8 cellular contexts compared by ENCODE assay signal in genomic region chr20:57092112-57092899, GRCh38.
DNase-seq lines count a peak whose midpoint lies in the region; ATAC-seq and TF ChIP-seq lines count a peak whose summit lies in the region.

No MANE protein-coding gene starts in this region.

- peak; percentile 84 for TF ChIP-seq CTCF in HFF-Myc (IDR thresholded peaks at IDR 0.05; ENCODE audit: low read depth, low read length, missing control alignments)
- TF ChIP-seq CTCF in tibial nerve (IDR thresholded peaks at IDR 0.05), result peak; percentile 62 to 95 (median 83)

- TF ChIP-seq POLR2A in tibial nerve (IDR thresholded peaks at IDR 0.05), result no peak

- peak overlapping the region in 2 of 4 donors; percentile 52 to 61 for H3K27ac ChIP-seq in tibial nerve

- peaks cover 2 to 24% (median 15%) of the 10 kb centered on the region in 4 donors for H3K4me1 Mint-ChIP-seq in naive thymus-derived CD8-positive, alpha-beta T cell

- peak; percentile 55 for DNase-seq in DMS79 (lab: John Stamatoyannopoulos, UW)
- DNase-seq in HFF-Myc (ENCODE audit: extremely low read depth, low read depth), result no peak
- peak; percentile 86 for DNase-seq in NCI-H82 (lab: John Stamatoyannopoulos, UW)
- DNase-seq in activated CD8-positive, alpha-beta memory T cell treated with anti-CD3 and anti-CD28 coated beads for 24 hours, result peak; percentile 81
- DNase-seq in naive thymus-derived CD8-positive, alpha-beta T cell, result peak; percentile 25 to 74 (median 46)
- peak; percentile 33 to 39 for DNase-seq in tibial nerve (ENCODE audit: low spot score in 2 of 2)
- DNase-seq in cortex of kidney (lab: John Stamatoyannopoulos, UW), result no peak

- 11 to 12% methylated on average over 27 of the region's 34 CpGs for WGBS in tibial nerve, 2 donors

- H3K4me3 ChIP-seq in HFF-Myc (replicated peaks; ENCODE audit: low read depth, low read length) (no peak overlapping the region), tibial nerve (peak overlapping the region in 1 of 4 donors; percentile 20)

- H3K27me3 ChIP-seq in tibial nerve, result no peaks in the 10 kb centered on the region

- H3K36me3 ChIP-seq in tibial nerve, result no peaks in the 10 kb centered on the region

- peak overlapping the region in 5 of 10 donors; percentile 12 to 57 (median 52) for H3K27ac Mint-ChIP-seq in naive thymus-derived CD8-positive, alpha-beta T cell

- no peak for TF ChIP-seq EP300 in tibial nerve (IDR thresholded peaks at IDR 0.05)

- no peaks in the 10 kb centered on the region for H3K36me3 Mint-ChIP-seq in naive thymus-derived CD8-positive, alpha-beta T cell

- peaks cover 0 to 22% (median 6%) of the 10 kb centered on the region in 4 donors for H3K4me1 ChIP-seq in tibial nerve

- peak overlapping the region in 2 of 10 donors; percentile 3 to 16 for H3K4me3 Mint-ChIP-seq in naive thymus-derived CD8-positive, alpha-beta T cell

- POLR2A ChIA-PET in naive thymus-derived CD8-positive, alpha-beta T cell (lab: Charles Lee), result no interaction called here

- peaks cover 8 to 35% (median 16%) of the 10 kb centered on the region in 5 donors for H3K27me3 Mint-ChIP-seq in naive thymus-derived CD8-positive, alpha-beta T cell

- peak; percentile 68 for ATAC-seq in esophagus mucosa
- peak; percentile 66 to 81 for ATAC-seq in naive thymus-derived CD8-positive, alpha-beta T cell

- H3K9me3 Mint-ChIP-seq in naive thymus-derived CD8-positive, alpha-beta T cell, result no peaks in the 10 kb centered on the region

- peaks cover 0 to 6% (median 0%) of the 10 kb centered on the region in 4 donors for H3K9me3 ChIP-seq in tibial nerve

Comparison
In these comparisons a context has a peak if more than half of its experiments do, and no peak if none do; other contexts are left out.
1. DNase-seq: peak in DMS79 (single experiment), NCI-H82 (single experiment), activated CD8-positive, alpha-beta memory T cell treated with anti-CD3 and anti-CD28 coated beads for 24 hours (single experiment), naive thymus-derived CD8-positive, alpha-beta T cell (10 of 10) and tibial nerve (2 of 2); none in HFF-Myc (single experiment) and cortex of kidney (single experiment).